ENCODE assay signal across 8 cellular contexts in the genomic region with DNA sequence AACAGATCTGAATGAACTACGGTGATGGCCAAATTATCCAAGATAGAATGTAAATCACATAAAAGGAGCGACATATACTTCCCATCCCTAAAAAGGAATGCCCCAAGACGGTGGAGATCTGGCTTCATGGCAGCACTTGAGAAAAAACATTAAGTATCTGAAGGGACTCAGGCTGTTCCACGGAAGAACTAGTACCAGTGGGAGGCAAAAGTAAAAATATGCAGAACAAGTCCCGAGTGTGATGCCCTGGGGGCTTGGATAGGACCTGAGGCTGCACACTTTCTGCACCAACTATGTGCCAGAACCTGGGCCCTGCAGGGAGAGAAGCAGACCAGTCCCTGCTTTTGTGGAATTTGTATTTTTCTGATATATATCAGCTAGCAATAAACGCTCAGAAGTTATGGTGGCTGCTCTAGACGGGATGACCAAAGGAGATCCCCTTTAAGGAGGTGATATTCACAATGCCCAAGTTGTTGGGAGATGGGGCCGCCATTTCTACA. TPM values are rescaled to one million over a fixed set of nuclear protein-coding genes. Genes with fewer than 3 reads are reported as not detected.
DNase-seq lines count a peak whose midpoint lies in the region; ATAC-seq and TF ChIP-seq lines count a peak whose summit lies in the region.

No MANE protein-coding gene starts in this region.

- H3K4me1 ChIP-seq in Caco-2 (peaks cover 28% of the 10 kb centered on the region), breast epithelium (no peaks in the 10 kb centered on the region), muscle layer of duodenum (ENCODE audit: control insufficient read depth in 1 of 2, insufficient read depth in 2 of 2, low read length in 2 of 2) (peaks cover 11 to 48% of the 10 kb centered on the region in 2 donors)

- H3K9me3 ChIP-seq in Caco-2 (no peaks in the 10 kb centered on the region), breast epithelium (no peaks in the 10 kb centered on the region), muscle layer of duodenum (ENCODE audit: control insufficient read depth in 1 of 2, low read length in 2 of 2) (no peaks in the 10 kb centered on the region)

- no peaks in the 10 kb centered on the region for H3K27me3 Mint-ChIP-seq in Caco-2 (ENCODE audit: insufficient read depth, unreplicated experiment)

- intact Hi-C loops in Caco-2 (cut with micrococcal nuclease; ENCODE audit: unreplicated experiment), result loop anchor here (1.0 to 5.0 kb wide), 2 partner anchors 36 to 50 kb away; partner anchors contain the start of gene CMTM3
- intact Hi-C loops in breast epithelium (cut with DNase I; ENCODE audit: low total_unique reads), result no loop called here

- POLR2A ChIA-PET in Caco-2 (lab: Charles Lee), result no interaction called here

- H3K36me3 Mint-ChIP-seq in Caco-2 (ENCODE audit: insufficient read depth, unreplicated experiment), result peaks cover 36% of the 10 kb centered on the region

- no peaks in the 10 kb centered on the region for H3K27me3 ChIP-seq in Caco-2 (replicated peaks; ENCODE audit: control insufficient read depth, insufficient read depth, low read length)
- H3K27me3 ChIP-seq in HL-60 (ENCODE audit: insufficient read depth, poor library complexity, severe bottlenecking), result no peaks in the 10 kb centered on the region
- no peaks in the 10 kb centered on the region for H3K27me3 ChIP-seq in breast epithelium
- no peaks in the 10 kb centered on the region for H3K27me3 ChIP-seq in muscle layer of duodenum (ENCODE audit: low read depth, low read length)

- peak overlapping the region; percentile 73 for H3K4me3 ChIP-seq in Caco-2 (ENCODE audit: low read depth, low read length)
- peak overlapping the region; percentile 65 for H3K4me3 ChIP-seq in HL-60 (replicated peaks; ENCODE audit: insufficient read depth, low read length)
- peak overlapping the region; percentile 65 to 75 (median 72) for H3K4me3 ChIP-seq in breast epithelium
- H3K4me3 ChIP-seq in muscle layer of duodenum (ENCODE audit: low read depth in 1 of 2, low read length in 2 of 2), result peak overlapping the region; percentile 72 to 82

- H3K4me3 Mint-ChIP-seq in Caco-2 (ENCODE audit: unreplicated experiment), result peak overlapping the region; percentile 87

- H3K9me3 Mint-ChIP-seq in Caco-2 (ENCODE audit: unreplicated experiment), result no peaks in the 10 kb centered on the region

- H3K36me3 ChIP-seq in Caco-2 (ENCODE audit: control insufficient read depth, insufficient read depth, low read length), result no peaks in the 10 kb centered on the region
- H3K36me3 ChIP-seq in breast epithelium, result no peaks in the 10 kb centered on the region
- peaks cover 0 to 3% of the 10 kb centered on the region in 2 donors for H3K36me3 ChIP-seq in muscle layer of duodenum (ENCODE audit: control insufficient read depth in 1 of 2, insufficient read depth in 2 of 2, low read length in 2 of 2)

- peak overlapping the region; percentile 81 for H3K27ac Mint-ChIP-seq in Caco-2 (ENCODE audit: unreplicated experiment)

- H3K27ac ChIP-seq in HL-60 (replicated peaks) (peak overlapping the region; percentile 86), breast epithelium (peak overlapping the region; percentile 92 to 95), muscle layer of duodenum (ENCODE audit: low read length) (peak overlapping the region; percentile 91)

- peaks cover 47% of the 10 kb centered on the region for H3K4me1 Mint-ChIP-seq in Caco-2 (ENCODE audit: low read depth, unreplicated experiment)

- TSS peak; percentile 41 for BruUV-seq in Caco-2 (replicated peaks; lab: Mats Ljungman, UMichigan)

- TF ChIP-seq CTCF in Caco-2 (IDR thresholded peaks at IDR 0.05; ENCODE audit: insufficient read depth in 1 of 2, low read depth in 1 of 2, low read length in 1 of 2, severe bottlenecking in 1 of 2, unreplicated experiment in 1 of 2) (no peak), HL-60 (IDR thresholded peaks at IDR 0.05; ENCODE audit: insufficient read depth, low read length) (no peak), breast epithelium (IDR thresholded peaks at IDR 0.05) (no peak)

- DNase-seq in Caco-2 (no peak), HL-60 (ENCODE audit: low read depth in 1 of 2, low spot score in 1 of 2) (no peak), breast epithelium (ENCODE audit: low spot score in 2 of 2) (no peak), COLO829 (ENCODE audit: low spot score) (no peak), iPS-NIHi11 (ENCODE audit: low spot score) (no peak)

- ATAC-seq in HG03025 (IDR thresholded peaks at IDR 0.05; ENCODE audit: low FRiP score, unreplicated experiment) (no peak), HG02798 (IDR thresholded peaks at IDR 0.05; ENCODE audit: poor library complexity, unreplicated experiment) (no peak)

- CTCF ChIA-PET in Caco-2 (lab: Charles Lee), result interaction anchor here (0.7 to 0.9 kb wide), 2 partner anchors 64 to 108 kb away, joined by 3 to 4 read pairs; no protein-coding TSS in a partner anchor

- TF ChIP-seq POLR2A in breast epithelium (IDR thresholded peaks at IDR 0.05), result no peak

RNA-seq across cellular contexts. Expression of gene CKLF, which starts 0.5 kb away (rescaled TPM):
- total RNA-seq in Caco-2 (2022), result 96.4 and 103 TPM in 2 replicates
- 10 to 100 TPM; 36.6 to 62.6 (median 44.9) TPM for total RNA-seq in breast epithelium

RNA-seq across cellular contexts. Expression of gene TK2, which starts 1.9 kb away (rescaled TPM):
- total RNA-seq in Caco-2 (2022) (18.2 and 19.3 TPM in 2 replicates), breast epithelium (10 to 100 TPM; 33.1 to 98.4 (median 40.4) TPM)

RNA-seq across cellular contexts. Expression of gene CMTM1, which starts 14.4 kb away (rescaled TPM):
- 5.6 and 7.1 TPM in 2 replicates for total RNA-seq in Caco-2 (2022)
- 1 to 10 TPM; 1.6 to 2.9 (median 1.9) TPM for total RNA-seq in breast epithelium

RNA-seq across cellular contexts. Expression of gene CMTM2, which starts 27.4 kb away (rescaled TPM):
- total RNA-seq in Caco-2 (2022) (not detected in 2 replicates), breast epithelium (not detected)

RNA-seq across cellular contexts. Expression of gene CMTM3, which starts 52.7 kb away (rescaled TPM):
- total RNA-seq in Caco-2 (2022) (25.5 and 26.9 TPM in 2 replicates), breast epithelium (10 to 100 TPM; 19.5 to 54.9 (median 25.2) TPM)
